18 cellular contexts compared by ENCODE assay signal in the genomic region with DNA sequence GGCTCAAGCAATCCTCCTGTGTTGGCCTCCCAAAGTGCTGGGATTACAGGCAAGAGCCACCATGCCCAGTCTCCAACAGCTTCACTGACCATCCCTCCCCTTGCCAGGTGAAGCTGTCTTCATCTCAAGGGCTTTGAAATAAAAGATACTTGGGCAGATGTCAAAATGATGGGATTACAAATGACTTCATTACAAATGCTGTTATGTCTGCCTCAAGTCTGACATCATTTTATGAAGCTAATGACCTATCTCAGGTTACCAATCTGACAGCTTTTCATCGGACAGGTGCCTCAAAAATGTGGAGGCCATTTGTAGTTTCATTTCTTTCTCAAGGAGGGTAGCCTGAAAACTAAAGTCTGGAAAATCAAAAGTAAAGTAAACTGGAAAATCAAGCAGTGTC.
DNase-seq lines count a peak whose midpoint lies in the region; ATAC-seq and TF ChIP-seq lines count a peak whose summit lies in the region.
"Had no signal": no experiment of that assay in that cellular context is flagged by ENCODE, and none has a peak within 500 bp of the region (broad histone marks: within the 10 kb centered on the region; RNA-seq: fewer than 3 reads in every experiment).

No MANE protein-coding gene starts in this region.

- no peaks in the 10 kb centered on the region for H3K27me3 Mint-ChIP-seq in endothelial cell (ENCODE audit: unreplicated experiment)

- no peaks in the 10 kb centered on the region for H3K9me2 ChIP-seq in SK-N-SH

- no peak overlapping the region for H3K9ac ChIP-seq in SK-N-SH

- POLR2A ChIA-PET in SK-N-SH (lab: Yijun Ruan, JAX) = no interaction called here

- TF ChIP-seq EP300 in SK-N-SH (IDR thresholded peaks at IDR 0.05; ENCODE audit: borderline replicate concordance in 1 of 2, low read depth in 1 of 2, low read length in 1 of 2) = no peak

- no peaks in the 10 kb centered on the region for H3K36me3 ChIP-seq in SK-N-SH (replicated peaks in 1 of 2; ENCODE audit: control insufficient read depth in 1 of 2, insufficient read depth in 2 of 2, low read length in 1 of 2)
- peaks cover 16% of the 10 kb centered on the region for H3K36me3 ChIP-seq in left ventricle myocardium inferior

- no peak for TF ChIP-seq RAD21 in SK-N-SH (IDR thresholded peaks at IDR 0.05; ENCODE audit: low read length)

- CTCF ChIA-PET in SK-N-SH (lab: Yijun Ruan, JAX) = interaction anchor here (1.3 kb wide), 1 partner anchor 75 kb away, joined by 3 read pairs; no protein-coding TSS in a partner anchor

- H3K79me2 ChIP-seq in SK-N-SH (ENCODE audit: insufficient read depth) = no peaks in the 10 kb centered on the region

- no peak overlapping the region for H3K4me3 Mint-ChIP-seq in endothelial cell (ENCODE audit: unreplicated experiment)
- H3K4me3 Mint-ChIP-seq: CD14-positive monocyte; H9; T-helper 1 cell treated with Interleukin-12 subunit alpha and Interleukin-12 subunit beta and Interleukin-4 antibody, amounts not matched to agents 30 μg/mL and 1 μg/mL, for 36 hours had no signal

- TF ChIP-seq CTCF in SK-N-SH (IDR thresholded peaks at IDR 0.05) = no peak
- TF ChIP-seq CTCF in endothelial cell (IDR thresholded peaks at IDR 0.05; ENCODE audit: unreplicated experiment) = no peak
- TF ChIP-seq CTCF in left ventricle myocardium inferior (IDR thresholded peaks at IDR 0.05; ENCODE audit: borderline replicate concordance) = no peak

- no peak overlapping the region for H3K4me3 ChIP-seq in SK-N-SH (ENCODE audit: low read depth in 2 of 2, low read length in 1 of 2)
- H3K4me3 ChIP-seq in left ventricle myocardium inferior = no peak overlapping the region

- DNase-seq in DMS53 (lab: John Stamatoyannopoulos, UW) (peak; percentile 2), DMS53 treated with DMSO at 0.1 percent for 48 hours (lab: John Stamatoyannopoulos, UW; ENCODE audit: unreplicated experiment) (no peak), SK-N-SH (no peak), endothelial cell (ENCODE audit: low spot score) (no peak), left ventricle myocardium inferior (no peak), superior temporal gyrus (ENCODE audit: extremely low spot score) (no peak)
- DNase-seq: 8988T, GDM1, H9, KBM-7, NCI-H1105, NCI-H187 treated with DMSO at 0.1 percent for 48 hours, NCI-H2227 treated with DMSO at 0.1 percent for 48 hours, NCI-H510A treated with DMSO at 0.1 percent for 48 hours had no signal

- no peaks in the 10 kb centered on the region for H3K9me3 ChIP-seq in SK-N-SH
- H3K9me3 ChIP-seq in left ventricle myocardium inferior (replicated peaks) = no peaks in the 10 kb centered on the region

- peak overlapping the region; percentile 89 for H3K27ac Mint-ChIP-seq in endothelial cell (ENCODE audit: unreplicated experiment)
- H3K27ac Mint-ChIP-seq: CD14-positive monocyte; H9; T-helper 1 cell treated with Interleukin-12 subunit alpha and Interleukin-12 subunit beta and Interleukin-4 antibody, amounts not matched to agents 30 μg/mL and 1 μg/mL, for 36 hours had no signal

- WGBS in SK-N-SH (ENCODE audit: low lambda C conversion rate) = 90% methylated on average over 1 of the region's 1 CpG

- H3K4me2 ChIP-seq in SK-N-SH = 0 out of 2 replicates have a peak overlapping the region, but pooled peaks have one; percentile 6

- no peaks in the 10 kb centered on the region for H3K9me3 Mint-ChIP-seq in endothelial cell (ENCODE audit: unreplicated experiment)
- H3K9me3 Mint-ChIP-seq: H9; T-helper 1 cell treated with Interleukin-12 subunit alpha and Interleukin-12 subunit beta and Interleukin-4 antibody, amounts not matched to agents 30 μg/mL and 1 μg/mL, for 36 hours had no signal

- peaks cover 6% of the 10 kb centered on the region for H3F3A ChIP-seq in SK-N-SH (replicated peaks; ENCODE audit: insufficient read depth)

- intact Hi-C loops in left ventricle myocardium inferior (cut with micrococcal nuclease) = no loop called here

- H3K4me1 Mint-ChIP-seq in endothelial cell (ENCODE audit: unreplicated experiment) = peaks cover 12% of the 10 kb centered on the region
- H3K4me1 Mint-ChIP-seq: CD14-positive monocyte had no signal

- H2AFZ ChIP-seq in SK-N-SH (ENCODE audit: low read depth) = no peak overlapping the region; the same call in 1 of the 2 replicates

- no peaks in the 10 kb centered on the region for H3K36me3 Mint-ChIP-seq in endothelial cell (ENCODE audit: low read depth, unreplicated experiment)

- H3K4me1 ChIP-seq in SK-N-SH (ENCODE audit: control insufficient read depth in 1 of 2, insufficient read depth in 2 of 2, low read depth in 1 of 2, low read length in 1 of 2) (peaks cover 11 to 16% of the 10 kb centered on the region in 2 experiments; a peak in 3 of 4 replicates), left ventricle myocardium inferior (no peaks in the 10 kb centered on the region)

- H3K27ac ChIP-seq in SK-N-SH (ENCODE audit: low read depth in 2 of 2, low read length in 1 of 2) = peak overlapping the region; percentile 55 to 79
- no peak overlapping the region for H3K27ac ChIP-seq in left ventricle myocardium inferior (replicated peaks)

- no peaks in the 10 kb centered on the region for H4K20me1 ChIP-seq in SK-N-SH (ENCODE audit: insufficient read depth)

- no peaks in the 10 kb centered on the region for H3K27me3 ChIP-seq in SK-N-SH (ENCODE audit: insufficient read depth)
- H3K27me3 ChIP-seq in left ventricle myocardium inferior (ENCODE audit: low read depth) = no peaks in the 10 kb centered on the region

- ATAC-seq in SK-N-SH treated with all-trans-retinoic acid at 6 μM for 48 hours = no peak
- ATAC-seq in HG02798 (IDR thresholded peaks at IDR 0.05; ENCODE audit: poor library complexity, unreplicated experiment) = no peak

TF ChIP-seq in SK-N-SH, 30 proteins besides CTCF, POLR2A, EP300 and RAD21 (continues in another document):
- TF ChIP-seq CHD2 (IDR thresholded peaks at IDR 0.05; ENCODE audit: low read length, partially characterized antibody) (no peak), FOXM1 (IDR thresholded peaks at IDR 0.05; ENCODE audit: low read depth) (no peak), ELF1 (IDR thresholded peaks at IDR 0.05) (no peak)
- TF ChIP-seq, protein P1, sequence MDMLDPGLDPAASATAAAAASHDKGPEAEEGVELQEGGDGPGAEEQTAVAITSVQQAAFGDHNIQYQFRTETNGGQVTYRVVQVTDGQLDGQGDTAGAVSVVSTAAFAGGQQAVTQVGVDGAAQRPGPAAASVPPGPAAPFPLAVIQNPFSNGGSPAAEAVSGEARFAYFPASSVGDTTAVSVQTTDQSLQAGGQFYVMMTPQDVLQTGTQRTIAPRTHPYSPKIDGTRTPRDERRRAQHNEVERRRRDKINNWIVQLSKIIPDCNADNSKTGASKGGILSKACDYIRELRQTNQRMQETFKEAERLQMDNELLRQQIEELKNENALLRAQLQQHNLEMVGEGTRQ (IDR thresholded peaks at IDR 0.05; ENCODE audit: borderline replicate concordance, low read depth, low read length) = no peak
- TF ChIP-seq, protein P2, sequence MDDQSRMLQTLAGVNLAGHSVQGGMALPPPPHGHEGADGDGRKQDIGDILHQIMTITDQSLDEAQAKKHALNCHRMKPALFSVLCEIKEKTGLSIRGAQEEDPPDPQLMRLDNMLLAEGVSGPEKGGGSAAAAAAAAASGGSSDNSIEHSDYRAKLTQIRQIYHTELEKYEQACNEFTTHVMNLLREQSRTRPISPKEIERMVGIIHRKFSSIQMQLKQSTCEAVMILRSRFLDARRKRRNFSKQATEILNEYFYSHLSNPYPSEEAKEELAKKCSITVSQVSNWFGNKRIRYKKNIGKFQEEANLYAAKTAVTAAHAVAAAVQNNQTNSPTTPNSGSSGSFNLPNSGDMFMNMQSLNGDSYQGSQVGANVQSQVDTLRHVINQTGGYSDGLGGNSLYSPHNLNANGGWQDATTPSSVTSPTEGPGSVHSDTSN (IDR thresholded peaks at IDR 0.05) = no peak

TF ChIP-seq in SK-N-SH treated with all-trans-retinoic acid at 6 μM for 48 hours, 23 proteins besides CTCF, POLR2A, EP300 and RAD21 (continues in another document):
- TF ChIP-seq, protein P3, sequence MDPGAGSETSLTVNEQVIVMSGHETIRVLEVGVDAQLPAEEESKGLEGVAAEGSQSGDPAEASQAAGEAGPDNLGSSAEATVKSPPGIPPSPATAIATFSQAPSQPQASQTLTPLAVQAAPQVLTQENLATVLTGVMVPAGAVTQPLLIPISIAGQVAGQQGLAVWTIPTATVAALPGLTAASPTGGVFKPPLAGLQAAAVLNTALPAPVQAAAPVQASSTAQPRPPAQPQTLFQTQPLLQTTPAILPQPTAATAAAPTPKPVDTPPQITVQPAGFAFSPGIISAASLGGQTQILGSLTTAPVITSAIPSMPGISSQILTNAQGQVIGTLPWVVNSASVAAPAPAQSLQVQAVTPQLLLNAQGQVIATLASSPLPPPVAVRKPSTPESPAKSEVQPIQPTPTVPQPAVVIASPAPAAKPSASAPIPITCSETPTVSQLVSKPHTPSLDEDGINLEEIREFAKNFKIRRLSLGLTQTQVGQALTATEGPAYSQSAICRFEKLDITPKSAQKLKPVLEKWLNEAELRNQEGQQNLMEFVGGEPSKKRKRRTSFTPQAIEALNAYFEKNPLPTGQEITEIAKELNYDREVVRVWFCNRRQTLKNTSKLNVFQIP (CRISPR knock-in tag; IDR thresholded peaks at IDR 0.05; ENCODE audit: borderline replicate concordance, low read depth) = no peak
- TF ChIP-seq ZNF70 (CRISPR knock-in tag; IDR thresholded peaks at IDR 0.05) (no peak), ZC3H10 (CRISPR knock-in tag; IDR thresholded peaks at IDR 0.05) (no peak), ISL1 (CRISPR knock-in tag; IDR thresholded peaks at IDR 0.05) (no peak), ESRRG (CRISPR knock-in tag; IDR thresholded peaks at IDR 0.05) (no peak), TOX (CRISPR knock-in tag; IDR thresholded peaks at IDR 0.05; ENCODE audit: borderline replicate concordance) (no peak), TCF4 (CRISPR knock-in tag; IDR thresholded peaks at IDR 0.05; ENCODE audit: borderline replicate concordance) (no peak), GLIS3 (CRISPR knock-in tag; IDR thresholded peaks at IDR 0.05) (no peak)
- TF ChIP-seq, protein P4, sequence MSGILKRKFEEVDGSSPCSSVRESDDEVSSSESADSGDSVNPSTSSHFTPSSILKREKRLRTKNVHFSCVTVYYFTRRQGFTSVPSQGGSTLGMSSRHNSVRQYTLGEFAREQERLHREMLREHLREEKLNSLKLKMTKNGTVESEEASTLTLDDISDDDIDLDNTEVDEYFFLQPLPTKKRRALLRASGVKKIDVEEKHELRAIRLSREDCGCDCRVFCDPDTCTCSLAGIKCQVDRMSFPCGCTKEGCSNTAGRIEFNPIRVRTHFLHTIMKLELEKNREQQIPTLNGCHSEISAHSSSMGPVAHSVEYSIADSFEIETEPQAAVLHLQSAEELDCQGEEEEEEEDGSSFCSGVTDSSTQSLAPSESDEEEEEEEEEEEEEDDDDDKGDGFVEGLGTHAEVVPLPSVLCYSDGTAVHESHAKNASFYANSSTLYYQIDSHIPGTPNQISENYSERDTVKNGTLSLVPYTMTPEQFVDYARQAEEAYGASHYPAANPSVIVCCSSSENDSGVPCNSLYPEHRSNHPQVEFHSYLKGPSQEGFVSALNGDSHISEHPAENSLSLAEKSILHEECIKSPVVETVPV (CRISPR knock-in tag; IDR thresholded peaks at IDR 0.05) = no peak
